ENCODE assay signal across 11 cellular contexts in the genomic region with DNA sequence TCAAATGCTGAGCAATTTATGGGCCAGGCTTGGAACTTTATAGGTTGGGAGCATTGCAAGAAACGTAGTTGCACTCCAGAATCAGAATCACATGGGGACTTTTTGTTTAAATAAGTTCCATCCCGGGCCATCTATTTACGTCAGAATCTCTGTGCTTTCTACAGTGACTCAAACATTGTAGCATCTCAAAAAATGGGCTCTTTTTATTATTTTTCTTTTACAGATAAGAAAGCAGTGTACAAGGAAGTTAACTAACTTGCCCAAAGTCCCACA. TPM values are rescaled to one million over a fixed set of nuclear protein-coding genes. Genes with fewer than 3 reads are reported as not detected.
DNase-seq lines count a peak whose midpoint lies in the region; ATAC-seq, FAIRE-seq and TF ChIP-seq lines count a peak whose summit lies in the region.
"Had no signal": no experiment of that assay in that cellular context is flagged by ENCODE, and none has a peak within 500 bp of the region (broad histone marks: within the 10 kb centered on the region; RNA-seq: fewer than 3 reads in every experiment).

No MANE protein-coding gene starts in this region.

- no peak for TF ChIP-seq POLR2A in GM12892 (IDR thresholded peaks at IDR 0.05; ENCODE audit: low read depth, low read length)

- H3K9me3 ChIP-seq in neuron (ENCODE audit: low read length): peaks cover 3% of the 10 kb centered on the region

- no peak for ATAC-seq in GM21367 (IDR thresholded peaks at IDR 0.05; ENCODE audit: unreplicated experiment)
- ATAC-seq: T-helper 17 cell had no signal

- TF ChIP-seq CTCF in AG09309 (IDR thresholded peaks at IDR 0.05; ENCODE audit: control insufficient read depth, insufficient read depth, low read depth, low read length, missing control alignments): no peak
- TF ChIP-seq CTCF in fibroblast of villous mesenchyme (IDR thresholded peaks at IDR 0.05; ENCODE audit: insufficient read depth, low read depth, low read length): no peak

- peak overlapping the region; percentile 62 for H2AFZ ChIP-seq in neuron (ENCODE audit: low read depth, low read length)

- in situ Hi-C loops in SK-MEL-5 (cut with HindIII; ENCODE audit: low pct_unique_long_range_greater_than_20kb, low sequenced_read_pairs): no loop called here

- FAIRE-seq in GM12892 (lab: Jason Lieb, UNC): no peak

- peaks cover 9% of the 10 kb centered on the region for H3K4me1 ChIP-seq in neuron (ENCODE audit: insufficient read depth, low read length)

- DNase-seq in AG09309 (ENCODE audit: low read depth): peak; percentile 49
- peak; percentile 24 for DNase-seq in SK-MEL-5 (ENCODE audit: low read depth, low spot score)
- peak; percentile 91 for DNase-seq in fibroblast of villous mesenchyme (ENCODE audit: low read depth)
- no peak for DNase-seq in NCI-H446 (lab: John Stamatoyannopoulos, UW)
- no peak for DNase-seq in dermis blood vessel endothelial cell
- DNase-seq in GM12892 (ENCODE audit: insufficient read length): no peak
- DNase-seq: activated naive CD4-positive, alpha-beta T cell treated with anti-CD3 and anti-CD28 coated beads, Interleukin-2, amount 10 ng/mL, durations not matched to agents 7 days and 5 days; T-helper 17 cell had no signal

- H3K4me3 ChIP-seq in AG09309 (ENCODE audit: control insufficient read depth, low read depth, low read length) (peak overlapping the region; percentile 73), fibroblast of villous mesenchyme (ENCODE audit: low read depth, low read length) (peak overlapping the region; percentile 69), neuron (ENCODE audit: low read length) (peak overlapping the region; percentile 49)

- H3K27me3 ChIP-seq in neuron (ENCODE audit: insufficient read depth, low read length): no peaks in the 10 kb centered on the region

- peaks cover 21% of the 10 kb centered on the region for H3K36me3 ChIP-seq in neuron (ENCODE audit: insufficient read depth, low read length)

RNA-seq across cellular contexts. Expression of a gene that starts 10.2 kb away (rescaled TPM):
- total RNA-seq in SK-MEL-5 (2014; rRNA removed; shearing (Covaris generic)): 33.2 and 33.5 TPM in 2 replicates
- 32.7 and 34.0 TPM in 2 replicates for polyA plus RNA-seq in SK-MEL-5 (2015; cell fraction: cytosol; rRNA removed)
- 16.4 and 23.7 TPM in 2 replicates for polyA plus RNA-seq in SK-MEL-5 (2015; cell fraction: nucleus; rRNA removed)
- total RNA-seq in fibroblast of villous mesenchyme (23.7 and 26.7 TPM in 2 replicates), dermis blood vessel endothelial cell (7.8 and 9.3 TPM in 2 replicates)
- 1.3 TPM for polyA plus RNA-seq in GM12892 (2012; ENCODE audit: missing spikeins)

RNA-seq across cellular contexts. Expression of a gene that starts 52.0 kb away (rescaled TPM):
- total RNA-seq in SK-MEL-5 (2014; rRNA removed; shearing (Covaris generic)): not detected in 2 replicates
- polyA plus RNA-seq in SK-MEL-5 (2015; cell fraction: cytosol; rRNA removed): not detected in 2 replicates
- not detected in 2 replicates for polyA plus RNA-seq in SK-MEL-5 (2015; cell fraction: nucleus; rRNA removed)
- 1.7 and 1.9 TPM in 2 replicates for total RNA-seq in fibroblast of villous mesenchyme
- not detected in 2 replicates for total RNA-seq in dermis blood vessel endothelial cell
- polyA plus RNA-seq in GM12892 (2012; ENCODE audit: missing spikeins): not detected
- total RNA-seq: lung microvascular endothelial cell, T-helper 17 cell had no signal

Comparison
In these comparisons a context has a peak if more than half of its experiments do, and no peak if none do; other contexts are left out.
1. DNase-seq: peak in AG09309 (single experiment), SK-MEL-5 (single experiment) and fibroblast of villous mesenchyme (single experiment); none in NCI-H446 (0 of 2), dermis blood vessel endothelial cell (single experiment) and GM12892 (single experiment).
2. Peak in every context shown above with its lines, with median percentiles within 50 percentile points of each other: H3K4me3 ChIP-seq.